In genomic region chr10:131736321-131736980, GRCh38 we compare ENCODE assay signal across 18 cellular contexts.
A peak's percentile ranks its signal among the peaks of the same experiment; 100 is the strongest.
DNase-seq lines count a peak whose midpoint lies in the region; ATAC-seq and TF ChIP-seq lines count a peak whose summit lies in the region.
"Had no signal": no experiment of that assay in that cellular context is flagged by ENCODE, and none has a peak within 500 bp of the region (broad histone marks: within the 10 kb centered on the region; RNA-seq: fewer than 3 reads in every experiment).

No MANE protein-coding gene starts in this region.

- H3K36me3 ChIP-seq in Peyer's patch (no peaks in the 10 kb centered on the region), tibial nerve (no peaks in the 10 kb centered on the region)
- H3K36me3 ChIP-seq: BLaER1 treated with 17β-estradiol and CSF1 and Interleukin-3, amounts not matched to agents 10 nM and 100 nM; HAP-1 had no signal

- WGBS in tibial nerve, 2 donors: 84 to 88% methylated on average over 12 of the region's 12 CpGs

- H3K4me3 ChIP-seq in Peyer's patch (no peak overlapping the region), tibial nerve (no peak overlapping the region)
- H3K4me3 ChIP-seq: BLaER1 treated with 17β-estradiol and CSF1 and Interleukin-3, amounts not matched to agents 10 nM and 100 nM; HAP-1 had no signal

- H3K9me3 ChIP-seq in Peyer's patch (no peaks in the 10 kb centered on the region), tibial nerve (peaks cover 0 to 25% (median 0%) of the 10 kb centered on the region in 4 donors)
- H3K9me3 ChIP-seq: HAP-1 had no signal

- no peaks in the 10 kb centered on the region for H3K27me3 ChIP-seq in Peyer's patch
- H3K27me3 ChIP-seq in tibial nerve: no peaks in the 10 kb centered on the region
- H3K27me3 ChIP-seq: BLaER1 treated with 17β-estradiol and CSF1 and Interleukin-3, amounts not matched to agents 10 nM and 100 nM had no signal

- no peaks in the 10 kb centered on the region for H3K4me1 ChIP-seq in Peyer's patch
- no peaks in the 10 kb centered on the region for H3K4me1 ChIP-seq in tibial nerve
- H3K4me1 ChIP-seq: HAP-1 had no signal

- H3K27me3 Mint-ChIP-seq in type B pancreatic cell: peaks cover 4% of the 10 kb centered on the region

- peak; percentile 44 for DNase-seq in activated CD8-positive, alpha-beta memory T cell treated with anti-CD3 and anti-CD28 coated beads for 24 hours
- DNase-seq in activated CD8-positive, alpha-beta memory T cell treated with anti-CD3 and anti-CD28 coated beads, Interleukin-2, amount 50 U/mL, for 48 hours: no peak
- DNase-seq in Peyer's patch (peak in 2 of 3 donors; percentile 26 to 39), posterior vena cava (ENCODE audit: low spot score) (peak; percentile 69), type B pancreatic cell (ENCODE audit: extremely low spot score, unreplicated experiment) (peak; percentile 61), tibial nerve (ENCODE audit: low spot score in 2 of 2) (no peak), GF-D8 (lab: John Stamatoyannopoulos, UW) (no peak)
- DNase-seq: CD8-positive, alpha-beta memory T cell; DMS79; NCI-H1417 treated with DMSO at 0.1 percent for 48 hours; NCI-H1930; NCI-H748 treated with DMSO at 0.1 percent for 48 hours; OCI-M1 had no signal

- TF ChIP-seq CTCF in Peyer's patch (IDR thresholded peaks at IDR 0.05) (no peak), type B pancreatic cell (conservative IDR thresholded peaks at IDR 0.05) (no peak), tibial nerve (IDR thresholded peaks at IDR 0.05) (no peak)

- no peak overlapping the region for H3K27ac ChIP-seq in Peyer's patch
- no peak overlapping the region for H3K27ac ChIP-seq in tibial nerve
- H3K27ac ChIP-seq: BLaER1 treated with 17β-estradiol and CSF1 and Interleukin-3, amounts not matched to agents 10 nM and 100 nM; HL-60; RWPE1 had no signal

- no peak overlapping the region for H3K27ac Mint-ChIP-seq in type B pancreatic cell
- H3K27ac Mint-ChIP-seq: CD8-positive, alpha-beta memory T cell had no signal

- no peaks in the 10 kb centered on the region for H3K4me1 Mint-ChIP-seq in type B pancreatic cell (ENCODE audit: unreplicated experiment)
- H3K4me1 Mint-ChIP-seq: CD8-positive, alpha-beta memory T cell had no signal

- TF ChIP-seq EP300 in tibial nerve (IDR thresholded peaks at IDR 0.05): no peak

- TF ChIP-seq POLR2A in Peyer's patch (IDR thresholded peaks at IDR 0.05): no peak
- no peak for TF ChIP-seq POLR2A in tibial nerve (IDR thresholded peaks at IDR 0.05)

- no peak for ATAC-seq in activated CD4-positive, CD25-positive, alpha-beta regulatory T cell treated with anti-CD3 and anti-CD28 coated beads, Interleukin-2, amount 50 U/mL, for 24 hours

- peaks cover 18% of the 10 kb centered on the region for H3K9me3 Mint-ChIP-seq in type B pancreatic cell

- intact Hi-C loops in posterior vena cava (cut with DNase I): loop anchor here in 1 of 2 donors (2.0 kb wide), 1 partner anchor 846 kb away; no protein-coding TSS in a partner anchor

- H3K36me3 Mint-ChIP-seq in type B pancreatic cell: peaks cover 4% of the 10 kb centered on the region
- H3K36me3 Mint-ChIP-seq: CD8-positive, alpha-beta memory T cell had no signal

- no peak overlapping the region for H3K4me3 Mint-ChIP-seq in type B pancreatic cell
- H3K4me3 Mint-ChIP-seq: CD8-positive, alpha-beta memory T cell had no signal

Comparison
In these comparisons a context has a peak if more than half of its experiments do, and no peak if none do; other contexts are left out.
1. DNase-seq: peak in activated CD8-positive, alpha-beta memory T cell treated with anti-CD3 and anti-CD28 coated beads for 24 hours (single experiment), Peyer's patch (2 of 3), posterior vena cava (single experiment) and type B pancreatic cell (single experiment); none in activated CD8-positive, alpha-beta memory T cell treated with anti-CD3 and anti-CD28 coated beads, Interleukin-2, amount 50 U/mL, for 48 hours (single experiment), tibial nerve (0 of 2) and GF-D8 (single experiment).